In the genomic region with DNA sequence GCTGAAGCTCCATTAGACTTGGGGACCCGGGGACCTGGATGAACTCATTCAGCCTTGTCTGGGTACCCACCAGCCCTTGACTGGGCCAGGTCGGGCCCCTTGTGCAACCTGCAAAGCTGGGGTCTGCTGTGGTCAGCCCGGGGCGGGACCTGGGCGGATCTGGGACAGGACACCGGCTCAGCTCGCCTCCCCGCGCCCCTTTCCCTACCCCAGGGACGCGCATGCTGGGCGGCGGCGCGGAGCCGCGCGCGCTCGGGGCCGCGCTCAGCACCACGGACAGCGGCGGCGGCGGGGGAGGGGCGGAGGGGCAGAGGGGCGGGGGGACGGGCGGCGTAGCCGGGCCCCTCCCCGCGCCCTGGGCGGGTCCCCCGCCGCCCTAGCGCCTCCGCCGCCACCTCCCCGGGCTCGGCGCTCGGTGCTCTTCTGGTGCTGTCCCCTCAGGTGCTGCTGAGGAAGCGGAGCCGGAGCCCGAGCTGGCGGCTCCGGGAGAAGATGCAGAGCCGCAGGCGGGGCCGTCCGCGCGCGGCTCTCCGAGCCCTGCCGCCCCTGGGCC, we compare ENCODE assay signal across 8 cellular contexts. TPM values are rescaled to one million over a fixed set of nuclear protein-coding genes. Genes with fewer than 3 reads are reported as not detected.
DNase-seq lines count a peak whose midpoint lies in the region; ATAC-seq and TF ChIP-seq lines count a peak whose summit lies in the region.

No MANE protein-coding gene starts in this region.

- H3K4me3 ChIP-seq in A673 (ENCODE audit: low read depth, low read length, poor library complexity, severe bottlenecking) = peak overlapping the region; percentile 64
- H3K4me3 ChIP-seq in HFF-Myc (replicated peaks; ENCODE audit: low read depth, low read length) = peak overlapping the region; percentile 33; the same call in 1 of the 2 replicates
- peak overlapping the region; percentile 14 for H3K4me3 ChIP-seq in kidney epithelial cell (ENCODE audit: low read depth, low read length)

- H3K4me1 Mint-ChIP-seq in brain = peaks cover 13% of the 10 kb centered on the region

- H3K36me3 ChIP-seq in A673 (ENCODE audit: insufficient read depth, low read length, poor library complexity, severe bottlenecking) (no peaks in the 10 kb centered on the region), kidney epithelial cell (ENCODE audit: control insufficient read depth, insufficient read depth, low read length) (no peaks in the 10 kb centered on the region)

- peak overlapping the region in 3 of 5 experiments; percentile 80 to 85 (median 84) for H3K4me3 Mint-ChIP-seq in brain

- no peak for TF ChIP-seq CTCF in A673 (conservative IDR thresholded peaks at IDR 0.05; ENCODE audit: low read depth, low read length)
- no peak for TF ChIP-seq CTCF in HFF-Myc (IDR thresholded peaks at IDR 0.05; ENCODE audit: low read depth, low read length, missing control alignments)
- TF ChIP-seq CTCF in brain (conservative IDR thresholded peaks at IDR 0.05) = no peak
- no peak for TF ChIP-seq CTCF in kidney epithelial cell (IDR thresholded peaks at IDR 0.05; ENCODE audit: insufficient read depth, low read length, poor library complexity, severe bottlenecking)

- ATAC-seq in HG02970 (IDR thresholded peaks at IDR 0.05; ENCODE audit: low FRiP score, unreplicated experiment) (no peak), GM19351 (IDR thresholded peaks at IDR 0.05; ENCODE audit: unreplicated experiment) (no peak)

- intact Hi-C loops in A673 (cut with micrococcal nuclease; ENCODE audit: unreplicated experiment) = no loop called here

- H3K27me3 ChIP-seq in A673 (replicated peaks; ENCODE audit: insufficient read depth, low read depth, low read length, poor library complexity) = peaks cover 38% of the 10 kb centered on the region
- peaks cover 69% of the 10 kb centered on the region for H3K27me3 ChIP-seq in kidney epithelial cell (ENCODE audit: control insufficient read depth, insufficient read depth, low read length)

- no TSS peak for BruUV-seq in A673 (replicated peaks; lab: Mats Ljungman, UMichigan)

- peak; percentile 78 for DNase-seq in A673 (ENCODE audit: low spot score)
- DNase-seq in HFF-Myc (ENCODE audit: extremely low read depth, low read depth) = no peak
- DNase-seq in kidney epithelial cell (ENCODE audit: low read depth) = no peak
- no peak for DNase-seq in NK-92 (lab: John Stamatoyannopoulos, UW; ENCODE audit: unreplicated experiment)
- DNase-seq in amniotic stem cell (lab: John Stamatoyannopoulos, UW) = no peak

- POLR2A ChIA-PET in A673 (lab: Charles Lee; ENCODE audit: low non-redundant PET) = no interaction called here

- peaks cover 4% of the 10 kb centered on the region for H3K36me3 Mint-ChIP-seq in brain

- CTCF ChIA-PET in A673 (lab: Charles Lee) = no interaction called here

- peaks cover 41% of the 10 kb centered on the region for H3K27me3 Mint-ChIP-seq in brain

- no peaks in the 10 kb centered on the region for H3K9me3 ChIP-seq in A673 (ENCODE audit: low read depth, low read length, poor library complexity, severe bottlenecking)

- H3K4me1 ChIP-seq in A673 (ENCODE audit: insufficient read depth, low read length, poor library complexity, severe bottlenecking) = no peaks in the 10 kb centered on the region

- peaks cover 0 to 4% (median 0%) of the 10 kb centered on the region in 5 experiments for H3K9me3 Mint-ChIP-seq in brain

- no peak overlapping the region for H3K27ac Mint-ChIP-seq in brain

- no peak overlapping the region for H3K27ac ChIP-seq in A673 (ENCODE audit: low read depth, low read length, poor library complexity, severe bottlenecking)

RNA-seq across cellular contexts. Expression of a gene that starts 7.4 kb away (rescaled TPM):
- total RNA-seq in A673 (2021) = 45.8 and 48.0 TPM in 2 replicates
- 59.2 TPM for polyA plus RNA-seq in brain (ENCODE audit: insufficient read depth, low read depth, low replicate concordance)
- 29.1 and 36.4 TPM in 2 replicates for total RNA-seq in kidney epithelial cell

RNA-seq across cellular contexts. Expression of a gene that starts 7.7 kb away (rescaled TPM):
- 4.4 and 9.5 TPM in 2 replicates for total RNA-seq in A673 (2021)
- 36.1 TPM for polyA plus RNA-seq in brain (ENCODE audit: insufficient read depth, low read depth, low replicate concordance)
- 6.4 and 7.7 TPM in 2 replicates for total RNA-seq in kidney epithelial cell

RNA-seq across cellular contexts. Expression of a gene that starts 8.1 kb away (rescaled TPM):
- total RNA-seq in A673 (2021) (8.6 and 8.7 TPM in 2 replicates), kidney epithelial cell (6.5 and 12.1 TPM in 2 replicates)
- polyA plus RNA-seq in brain (ENCODE audit: insufficient read depth, low read depth, low replicate concordance) = 39.6 TPM

RNA-seq across cellular contexts. Expression of a gene that starts 13.9 kb away (rescaled TPM):
- total RNA-seq in A673 (2021) (8.5 and 11.2 TPM in 2 replicates), kidney epithelial cell (24.0 and 28.7 TPM in 2 replicates)
- polyA plus RNA-seq in brain (ENCODE audit: insufficient read depth, low read depth, low replicate concordance) = 43.7 TPM

RNA-seq across cellular contexts. Expression of a gene that starts 14.0 kb away (rescaled TPM):
- total RNA-seq in A673 (2021) (not detected in 2 replicates), kidney epithelial cell (2.0 and 4.5 TPM in 2 replicates)
- polyA plus RNA-seq in brain (ENCODE audit: insufficient read depth, low read depth, low replicate concordance) = 6.6 TPM

Comparison
In these comparisons a context has a peak if more than half of its experiments do, and no peak if none do; other contexts are left out.
1. H3K4me3 ChIP-seq: peak in every context shown above with its lines; median percentile 64 in A673; 33 in HFF-Myc; 14 in kidney epithelial cell.